ENCODE assay signal across 10 cellular contexts in genomic region chr7:20783716-20784310, GRCh38. TPM values are rescaled to one million over a fixed set of nuclear protein-coding genes. Genes with fewer than 3 reads are reported as not detected.
A peak's percentile ranks its signal among the peaks of the same experiment; 100 is the strongest.
DNase-seq lines count a peak whose midpoint lies in the region; ATAC-seq and TF ChIP-seq lines count a peak whose summit lies in the region.
"Had no signal": no experiment of that assay in that cellular context is flagged by ENCODE, and none has a peak within 500 bp of the region (broad histone marks: within the 10 kb centered on the region; RNA-seq: fewer than 3 reads in every experiment).

No MANE protein-coding gene starts in this region.

- no peak overlapping the region for H3K27ac ChIP-seq in SK-N-MC
- no peak overlapping the region for H3K27ac ChIP-seq in foreskin keratinocyte
- H3K27ac ChIP-seq in sigmoid colon, result no peak overlapping the region
- H3K27ac ChIP-seq: 22Rv1 had no signal

- no peak overlapping the region for H3K9ac ChIP-seq in SK-N-MC (ENCODE audit: insufficient read length)

- TF ChIP-seq CTCF in foreskin keratinocyte (conservative IDR thresholded peaks at IDR 0.05) (peak; percentile 50), sigmoid colon (IDR thresholded peaks at IDR 0.05) (no peak)

- TF ChIP-seq EP300 in sigmoid colon (IDR thresholded peaks at IDR 0.05), result no peak

- ATAC-seq in foreskin keratinocyte, result peak; percentile 61
- ATAC-seq in GM18519 (IDR thresholded peaks at IDR 0.05; ENCODE audit: low FRiP score, unreplicated experiment), result no peak

- H3K27me3 ChIP-seq in foreskin keratinocyte, result peaks cover 100% of the 10 kb centered on the region
- H3K27me3 ChIP-seq in sigmoid colon, result peaks cover 61 to 100% (median 98%) of the 10 kb centered on the region in 3 donors

- H3K9me3 ChIP-seq in SK-N-MC (ENCODE audit: low read depth, low read length) (no peaks in the 10 kb centered on the region), sigmoid colon (no peaks in the 10 kb centered on the region)

- H3K36me3 ChIP-seq in SK-N-MC (ENCODE audit: insufficient read depth, low read length), result no peaks in the 10 kb centered on the region
- H3K36me3 ChIP-seq in sigmoid colon, result no peaks in the 10 kb centered on the region

- H3K4me3 ChIP-seq in SK-N-MC (peak overlapping the region; percentile 47), sigmoid colon (peak overlapping the region in 3 of 4 donors; percentile 15 to 27 (median 25))

- WGBS in sigmoid colon, 2 donors, result 2 to 3% methylated on average over 38 of the region's 38 CpGs

- DNase-seq in DMS 273 (lab: John Stamatoyannopoulos, UW; ENCODE audit: unreplicated experiment) (peak; percentile 68), DMS 273 treated with DMSO at 0.1 percent for 48 hours (lab: John Stamatoyannopoulos, UW) (no peak), SK-N-MC (ENCODE audit: low read depth, low spot score) (no peak), foreskin keratinocyte (no peak), sigmoid colon (no peak), DMS153 (lab: John Stamatoyannopoulos, UW) (no peak), 8988T (no peak)

- intact Hi-C loops in sigmoid colon (cut with DNase I), result no loop called here

- TF ChIP-seq POLR2A in sigmoid colon (IDR thresholded peaks at IDR 0.05), result no peak

- H3K4me1 ChIP-seq in foreskin keratinocyte, result no peaks in the 10 kb centered on the region
- peaks cover 0 to 37% (median 34%) of the 10 kb centered on the region in 4 donors for H3K4me1 ChIP-seq in sigmoid colon

RNA-seq across cellular contexts. Expression of gene SP8, which starts 2.9 kb away (rescaled TPM):
- total RNA-seq in foreskin keratinocyte (not detected in 2 replicates), sigmoid colon (not detected)
- polyA plus RNA-seq in foreskin keratinocyte (not detected in 2 replicates), sigmoid colon (not detected)
- total RNA-seq: NCI-H460 had no signal
